ENCODE assay signal across 1 cellular context in the genomic region with DNA sequence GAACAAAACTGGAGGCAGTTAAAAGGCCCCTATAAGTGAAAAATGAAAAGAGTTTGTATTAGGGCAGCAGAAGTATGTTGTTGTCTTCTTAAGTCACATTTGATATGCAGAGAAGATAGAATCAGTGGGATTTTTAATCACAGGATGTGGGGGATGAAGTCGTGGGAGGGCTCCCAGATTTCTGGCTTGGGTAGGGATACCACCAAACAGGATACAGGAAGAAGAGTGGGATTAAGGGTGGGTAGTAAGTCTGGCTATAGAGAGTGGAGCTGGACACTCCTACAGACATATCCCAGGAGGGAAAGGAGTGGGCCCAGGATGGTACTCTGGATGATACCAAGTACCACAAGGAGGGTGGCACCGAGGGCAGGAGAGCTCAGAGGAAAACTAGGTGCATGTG.
TF ChIP-seq lines count a peak whose summit lies in the region.

No MANE protein-coding gene starts in this region.

TF ChIP-seq in A549, 52 proteins besides CTCF, POLR2A, EP300 and RAD21 (continued from another document):
- TF ChIP-seq TFCP2L1 (CRISPR knock-in tag; IDR thresholded peaks at IDR 0.05), result no peak
- no peak for TF ChIP-seq KDM5A (IDR thresholded peaks at IDR 0.05)
- TF ChIP-seq RARB (CRISPR knock-in tag; IDR thresholded peaks at IDR 0.05), result no peak
- TF ChIP-seq ESRRA (IDR thresholded peaks at IDR 0.05; ENCODE audit: borderline replicate concordance, low read length), result no peak
- no peak for TF ChIP-seq ZFP36 (IDR thresholded peaks at IDR 0.05; ENCODE audit: borderline replicate concordance, partially characterized antibody)
- TF ChIP-seq RFX5 (IDR thresholded peaks at IDR 0.05), result no peak
- no peak for TF ChIP-seq KDM1A (IDR thresholded peaks at IDR 0.05; ENCODE audit: low read depth)
- no peak for TF ChIP-seq PHF8 (IDR thresholded peaks at IDR 0.05; ENCODE audit: borderline replicate concordance, low read depth)
- no peak for TF ChIP-seq CHD4 (IDR thresholded peaks at IDR 0.05; ENCODE audit: borderline replicate concordance)
- no peak for TF ChIP-seq NR3C1 (IDR thresholded peaks at IDR 0.05)
- TF ChIP-seq, protein P1, sequence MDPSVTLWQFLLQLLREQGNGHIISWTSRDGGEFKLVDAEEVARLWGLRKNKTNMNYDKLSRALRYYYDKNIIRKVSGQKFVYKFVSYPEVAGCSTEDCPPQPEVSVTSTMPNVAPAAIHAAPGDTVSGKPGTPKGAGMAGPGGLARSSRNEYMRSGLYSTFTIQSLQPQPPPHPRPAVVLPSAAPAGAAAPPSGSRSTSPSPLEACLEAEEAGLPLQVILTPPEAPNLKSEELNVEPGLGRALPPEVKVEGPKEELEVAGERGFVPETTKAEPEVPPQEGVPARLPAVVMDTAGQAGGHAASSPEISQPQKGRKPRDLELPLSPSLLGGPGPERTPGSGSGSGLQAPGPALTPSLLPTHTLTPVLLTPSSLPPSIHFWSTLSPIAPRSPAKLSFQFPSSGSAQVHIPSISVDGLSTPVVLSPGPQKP (IDR thresholded peaks at IDR 0.05; ENCODE audit: low read depth, low read length), result no peak
- TF ChIP-seq MAZ (IDR thresholded peaks at IDR 0.05; ENCODE audit: borderline replicate concordance, low read depth, low read length), result no peak
